ENCODE assay signal across 10 cellular contexts in genomic region chr16:31216552-31217530, GRCh38. TPM values are rescaled to one million over a fixed set of nuclear protein-coding genes. Genes with fewer than 3 reads are reported as not detected.
DNase-seq lines count a peak whose midpoint lies in the region; ATAC-seq and TF ChIP-seq lines count a peak whose summit lies in the region.
"Had no signal": no experiment of that assay in that cellular context is flagged by ENCODE, and none has a peak within 500 bp of the region (broad histone marks: within the 10 kb centered on the region; RNA-seq: fewer than 3 reads in every experiment).

TSS of gene PYDC1 (minus strand) at chr16:31217135. CDS start at chr16:31217028, 107 bp downstream.

- no peaks in the 10 kb centered on the region for H3K36me3 Mint-ChIP-seq in brain

- no peak within 1 kb of the TSS for H3K4me3 ChIP-seq in right lobe of liver
- H3K4me3 ChIP-seq in suprapubic skin = peak within 1 kb of the TSS; percentile 54

- H3K4me1 ChIP-seq in right lobe of liver (peaks cover 0 to 20% (median 0%) of the 10 kb centered on the region in 4 donors), suprapubic skin (peaks cover 28% of the 10 kb centered on the region)

- peaks cover 94% of the 10 kb centered on the region for H3K27me3 Mint-ChIP-seq in brain

- no peak for TF ChIP-seq CTCF in brain (conservative IDR thresholded peaks at IDR 0.05)
- TF ChIP-seq CTCF in right lobe of liver (IDR thresholded peaks at IDR 0.05) = no peak
- TF ChIP-seq CTCF in suprapubic skin (IDR thresholded peaks at IDR 0.05) = no peak

- DNase-seq in activated CD4-positive, alpha-beta T cell treated with anti-CD3 and anti-CD28 coated beads for 48 hours = peak; percentile 40
- no peak for DNase-seq in activated CD4-positive, alpha-beta T cell treated with anti-CD3 and anti-CD28 coated beads, Interleukin-2, amount 50 U/mL, for 48 hours
- DNase-seq in right lobe of liver (peak in 2 of 3 donors; percentile 30 to 50), suprapubic skin (ENCODE audit: low spot score in 2 of 2) (no peak), RPMI8226 (no peak), NCI-H2081 (lab: John Stamatoyannopoulos, UW) (no peak)
- DNase-seq: central memory CD4-positive, alpha-beta T cell had no signal

- H3K27ac Mint-ChIP-seq in brain = no peak within 1 kb of the TSS

- no peak within 1 kb of the TSS for H3K27ac ChIP-seq in right lobe of liver
- H3K27ac ChIP-seq in suprapubic skin = no peak within 1 kb of the TSS

- no peak for TF ChIP-seq EP300 in suprapubic skin (IDR thresholded peaks at IDR 0.05)

- peak within 1 kb of the TSS; percentile 82 to 85 (median 83) for H3K4me3 Mint-ChIP-seq in brain

- TF ChIP-seq POLR2A in right lobe of liver (IDR thresholded peaks at IDR 0.05) (no peak), suprapubic skin (IDR thresholded peaks at IDR 0.05) (no peak)

- 5% methylated on average over 4 of the region's 52 CpGs for WGBS in right lobe of liver (ENCODE audit: insufficient coverage, low coverage, low lambda C conversion rate, missing lambda C conversion rate)
- WGBS in suprapubic skin = 6% methylated on average over 17 of the region's 52 CpGs

- H3K27me3 ChIP-seq in right lobe of liver (no peaks in the 10 kb centered on the region), suprapubic skin (peaks cover 32% of the 10 kb centered on the region)

- H3K9me3 Mint-ChIP-seq in brain = peaks cover 0 to 2% (median 0%) of the 10 kb centered on the region in 5 experiments

- no peaks in the 10 kb centered on the region for H3K36me3 ChIP-seq in right lobe of liver
- no peaks in the 10 kb centered on the region for H3K36me3 ChIP-seq in suprapubic skin

- H3K9me3 ChIP-seq in right lobe of liver = no peaks in the 10 kb centered on the region
- no peaks in the 10 kb centered on the region for H3K9me3 ChIP-seq in suprapubic skin

- H3K4me1 Mint-ChIP-seq in brain = peaks cover 23% of the 10 kb centered on the region

- ATAC-seq in right lobe of liver (no peak), HG03159 (IDR thresholded peaks at IDR 0.05; ENCODE audit: unreplicated experiment) (no peak)

- intact Hi-C loops in right lobe of liver (cut with DNase I) = no loop called here

RNA-seq across cellular contexts. Expression of gene PYDC1, which starts in this region (rescaled TPM):
- 5.0 TPM for polyA plus RNA-seq in brain (ENCODE audit: insufficient read depth, low read depth, low replicate concordance)
- total RNA-seq in right lobe of liver (not detected), suprapubic skin (10 to 100 TPM in 2 of 4 donors, 1 to 10 TPM in 1, not detected in 1; 4.2 to 17.7 (median 13.8) TPM)
- total RNA-seq: myocyte had no signal

Comparison
In these comparisons a context has a peak if more than half of its experiments do, and no peak if none do; other contexts are left out.
1. Peak in DNase-seq in right lobe of liver; RNA of the gene not detected or under 1 TPM.